12 cellular contexts compared by ENCODE assay signal in the genomic region with DNA sequence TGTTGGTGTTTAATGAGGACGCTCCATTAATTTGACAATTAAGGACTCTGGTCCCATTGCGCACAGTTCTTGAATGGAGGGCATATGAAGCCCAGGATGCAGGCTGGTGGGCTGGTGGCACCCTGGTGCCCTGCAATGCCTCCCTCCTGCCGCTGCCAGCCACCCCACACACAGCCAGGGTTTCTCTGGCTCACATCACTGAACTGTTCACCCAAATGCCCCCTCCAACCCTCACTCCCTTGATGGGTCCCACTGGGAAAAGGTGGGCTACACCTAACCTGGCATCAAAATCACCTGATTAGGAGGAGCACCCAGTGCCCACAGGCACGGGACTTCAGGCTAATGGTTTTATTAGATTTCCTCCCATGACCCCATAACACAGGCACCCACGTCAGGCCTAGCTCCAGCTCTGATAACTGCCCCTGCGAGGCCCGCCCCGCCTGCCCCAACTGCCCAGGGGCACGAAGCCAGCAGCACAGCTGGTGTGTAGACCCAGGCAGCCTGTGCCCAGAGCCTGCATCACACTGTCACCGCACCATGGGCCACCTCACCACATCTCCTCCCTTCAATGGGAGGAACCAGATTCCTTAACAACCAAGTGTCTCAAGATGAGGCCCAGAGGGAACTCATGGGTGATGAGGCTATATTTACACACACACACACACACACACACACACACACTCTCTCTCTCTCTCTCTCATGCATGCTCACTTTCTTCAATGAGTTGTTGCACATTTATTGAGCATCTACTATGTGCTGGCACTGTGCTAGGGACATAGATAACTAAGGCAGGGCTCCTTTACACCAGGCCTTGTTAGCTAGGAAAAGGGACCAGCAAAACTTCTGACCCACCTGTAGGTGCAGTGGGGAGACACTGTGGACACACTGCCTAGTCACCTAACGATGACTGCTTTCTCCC.
A peak's percentile ranks its signal among the peaks of the same experiment; 100 is the strongest.
DNase-seq lines count a peak whose midpoint lies in the region; ATAC-seq, FAIRE-seq and TF ChIP-seq lines count a peak whose summit lies in the region.
"Had no signal": no experiment of that assay in that cellular context is flagged by ENCODE, and none has a peak within 500 bp of the region (broad histone marks: within the 10 kb centered on the region; RNA-seq: fewer than 3 reads in every experiment).

No MANE protein-coding gene starts in this region.

- H3K36me3 ChIP-seq in GM23338 (ENCODE audit: insufficient read depth) (no peaks in the 10 kb centered on the region; the same call in 1 of the 2 replicates), kidney (ENCODE audit: control insufficient read depth in 1 of 2, insufficient read depth in 2 of 2, low read length in 2 of 2) (no peaks in the 10 kb centered on the region)

- POLR2A ChIA-PET in T-cell (lab: Charles Lee): interaction anchor here in 1 of 2 donors (0.7 kb wide), 1 partner anchor 9 kb away, joined by 4 read pairs; no protein-coding TSS in a partner anchor

- H3K36me3 Mint-ChIP-seq in GM23338 (ENCODE audit: low read depth) (peaks cover 5% of the 10 kb centered on the region; the same call in 1 of the 3 replicates), T-cell (peaks cover 4% of the 10 kb centered on the region)

- no peak for TF ChIP-seq POLR2A in H54 (IDR thresholded peaks at IDR 0.05; ENCODE audit: low read depth, low read length)

- H3K4me3 Mint-ChIP-seq in GM23338 (no peak overlapping the region; the same call in 2 of the 3 replicates), T-cell (peak overlapping the region in 1 of 3 donors; percentile 45)

- CTCF ChIA-PET in T-cell (lab: Charles Lee): interaction anchor here in 1 of 2 donors (0.6 kb wide), 1 partner anchor 219 kb away, joined by 5 read pairs; no protein-coding TSS in a partner anchor

- H3K9me2 ChIP-seq in GM23338 (ENCODE audit: insufficient read depth): no peaks in the 10 kb centered on the region

- ATAC-seq in GM23338 (no peak), T-cell (replicated peaks in 1 of 4) (no peak), HG03442 (IDR thresholded peaks at IDR 0.05; ENCODE audit: unreplicated experiment) (no peak)

- FAIRE-seq in kidney (lab: Jason Lieb, UNC) (no peak), H54 (lab: Jason Lieb, UNC) (no peak)

- no peak for TF ChIP-seq CTCF in GM23338 (conservative IDR thresholded peaks at IDR 0.05; ENCODE audit: low read depth in 2 of 2)
- TF ChIP-seq CTCF in kidney (IDR thresholded peaks at IDR 0.05; ENCODE audit: borderline replicate concordance, extremely low read depth, insufficient read depth): no peak

- peaks cover 66% of the 10 kb centered on the region for H4K20me1 ChIP-seq in GM23338 (replicated peaks; ENCODE audit: insufficient read depth)

- H3K4me1 Mint-ChIP-seq in GM23338 (peaks cover 73% of the 10 kb centered on the region), T-cell (peaks cover 57 to 67% (median 57%) of the 10 kb centered on the region in 3 donors)

- H3K9me3 Mint-ChIP-seq in GM23338 (no peaks in the 10 kb centered on the region), T-cell (no peaks in the 10 kb centered on the region)

- no peak overlapping the region for H2AFZ ChIP-seq in GM23338

- no peaks in the 10 kb centered on the region for H3K9me3 ChIP-seq in kidney (ENCODE audit: control insufficient read depth in 1 of 2, low read length in 2 of 2)

- H3K4me2 ChIP-seq in GM23338: 0 out of 2 replicates have a peak overlapping the region, but pooled peaks have one; percentile 93

- H3K79me2 ChIP-seq in GM23338 (replicated peaks; ENCODE audit: insufficient read depth): peaks cover 91% of the 10 kb centered on the region

- DNase-seq in GM23338 (ENCODE audit: low spot score) (no peak), T-cell (no peak), kidney (peak; percentile 61), retina (peak; percentile 1), H54 (ENCODE audit: insufficient read length, low spot score) (no peak), AML-193 (lab: John Stamatoyannopoulos, UW) (no peak)
- no peak for DNase-seq in stimulated activated CD4-positive, alpha-beta T cell treated with anti-CD3 and anti-CD28 coated beads, Interleukin-1b, Interleukin-23, amount 100 ng/mL, for 48 hours
- DNase-seq: activated CD4-positive, CD25-positive, alpha-beta regulatory T cell; activated naive CD4-positive, alpha-beta T cell; DMS53; NCI-H2171 had no signal

- H3K27ac ChIP-seq in GM23338 (ENCODE audit: low read depth) (no peak overlapping the region), kidney (ENCODE audit: low read depth in 2 of 2, low read length in 2 of 2) (peak overlapping the region; percentile 32 to 92)

- peaks cover 45% of the 10 kb centered on the region for H3F3A ChIP-seq in GM23338 (replicated peaks; ENCODE audit: low read depth)

- peak overlapping the region in 1 of 2 donors; percentile 44 for H3K9ac ChIP-seq in kidney (ENCODE audit: low read length in 2 of 2)

- intact Hi-C loops in kidney (cut with DNase I): no loop called here

- no peak overlapping the region for H3K4me3 ChIP-seq in GM23338
- H3K4me3 ChIP-seq in kidney (ENCODE audit: low read length in 2 of 2): no peak overlapping the region

- H3K27ac Mint-ChIP-seq in GM23338: peak overlapping the region; percentile 23; the same call in 1 of the 2 replicates
- peak overlapping the region; percentile 19 to 97 for H3K27ac Mint-ChIP-seq in T-cell

- H3K27me3 Mint-ChIP-seq in GM23338 (ENCODE audit: insufficient read depth, low read depth, poor library complexity): peaks cover 12% of the 10 kb centered on the region
- no peaks in the 10 kb centered on the region for H3K27me3 Mint-ChIP-seq in T-cell

- no peaks in the 10 kb centered on the region for H3K27me3 ChIP-seq in GM23338 (ENCODE audit: insufficient read depth)

- H3K4me1 ChIP-seq in GM23338 (ENCODE audit: insufficient read depth) (peaks cover 75% of the 10 kb centered on the region), kidney (ENCODE audit: control insufficient read depth in 1 of 2, insufficient read depth in 1 of 2, low read depth in 1 of 2, low read length in 2 of 2) (peaks cover 76 to 81% of the 10 kb centered on the region in 2 donors)

TF ChIP-seq in GM23338, 12 proteins besides CTCF, POLR2A, EP300 and RAD21:
- TF ChIP-seq, protein P1, sequence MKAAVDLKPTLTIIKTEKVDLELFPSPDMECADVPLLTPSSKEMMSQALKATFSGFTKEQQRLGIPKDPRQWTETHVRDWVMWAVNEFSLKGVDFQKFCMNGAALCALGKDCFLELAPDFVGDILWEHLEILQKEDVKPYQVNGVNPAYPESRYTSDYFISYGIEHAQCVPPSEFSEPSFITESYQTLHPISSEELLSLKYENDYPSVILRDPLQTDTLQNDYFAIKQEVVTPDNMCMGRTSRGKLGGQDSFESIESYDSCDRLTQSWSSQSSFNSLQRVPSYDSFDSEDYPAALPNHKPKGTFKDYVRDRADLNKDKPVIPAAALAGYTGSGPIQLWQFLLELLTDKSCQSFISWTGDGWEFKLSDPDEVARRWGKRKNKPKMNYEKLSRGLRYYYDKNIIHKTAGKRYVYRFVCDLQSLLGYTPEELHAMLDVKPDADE (IDR thresholded peaks at IDR 0.05): no peak

Comparison
In these comparisons a context has a peak if more than half of its experiments do, and no peak if none do; other contexts are left out.
1. DNase-seq: peak in kidney (single experiment) and retina (single experiment); none in GM23338 (single experiment), T-cell (0 of 34), H54 (single experiment), stimulated activated CD4-positive, alpha-beta T cell treated with anti-CD3 and anti-CD28 coated beads, Interleukin-1b, Interleukin-23, amount 100 ng/mL, for 48 hours (single experiment) and AML-193 (0 of 2).